In the genomic region with DNA sequence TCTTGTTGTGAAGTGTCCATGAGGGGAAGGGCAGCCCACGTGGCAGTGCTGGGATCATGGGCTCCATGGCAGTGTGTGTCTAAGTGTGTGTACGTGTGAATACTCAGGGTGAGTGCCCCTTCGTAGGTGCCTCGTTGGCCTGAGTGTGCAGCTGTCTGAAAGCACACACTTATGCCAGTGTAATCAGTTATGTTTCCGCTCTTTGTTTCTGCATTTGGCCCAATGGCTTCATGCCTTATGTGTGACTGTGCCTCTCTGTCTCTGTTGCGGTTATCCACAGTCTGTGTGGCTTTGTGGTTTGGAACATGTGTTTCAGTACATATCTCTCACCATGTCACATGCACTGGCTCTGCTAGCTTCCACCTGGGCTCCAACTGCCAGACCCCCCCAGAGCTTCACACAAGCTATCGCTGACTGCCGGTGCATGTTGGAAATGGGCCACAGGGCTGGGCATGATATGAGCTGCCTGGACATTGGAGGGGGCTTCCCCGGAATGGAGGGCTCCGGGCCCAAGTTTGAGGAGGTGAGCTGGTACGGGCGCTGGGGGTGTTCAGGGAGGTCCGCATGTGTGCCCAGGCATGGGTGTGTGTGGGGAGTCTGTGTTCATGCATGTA, we compare ENCODE assay signal across 8 cellular contexts.
DNase-seq lines count a peak whose midpoint lies in the region; ATAC-seq and TF ChIP-seq lines count a peak whose summit lies in the region.

No MANE protein-coding gene starts in this region.

- peaks cover 11% of the 10 kb centered on the region for H3K27me3 Mint-ChIP-seq in activated CD4-positive, alpha-beta T cell treated with anti-CD3 and anti-CD28 coated beads, Interleukin-2, amount 10 ng/mL, durations not matched to agents 24 days and 14 days
- H3K27me3 Mint-ChIP-seq in activated CD4-positive, alpha-beta memory T cell treated with anti-CD3 and anti-CD28 coated beads for 36 hours = peaks cover 8% of the 10 kb centered on the region
- peaks cover 18% of the 10 kb centered on the region for H3K27me3 Mint-ChIP-seq in nephron progenitor cell (ENCODE audit: low read depth, poor library complexity)

- TF ChIP-seq CTCF in nephron progenitor cell (IDR thresholded peaks at IDR 0.05) = no peak

- no peak overlapping the region for H3K27ac Mint-ChIP-seq in activated CD4-positive, alpha-beta T cell treated with anti-CD3 and anti-CD28 coated beads, Interleukin-2, amount 10 ng/mL, durations not matched to agents 24 days and 14 days
- no peak overlapping the region for H3K27ac Mint-ChIP-seq in activated CD4-positive, alpha-beta memory T cell treated with anti-CD3 and anti-CD28 coated beads for 36 hours
- H3K27ac Mint-ChIP-seq in nephron progenitor cell = no peak overlapping the region

- POLR2A ChIA-PET in activated CD4-positive, alpha-beta memory T cell treated with anti-CD3 and anti-CD28 coated beads for 36 hours (lab: Charles Lee) = interaction anchor here (0.6 kb wide), 1 partner anchor 54 kb away, joined by 3 read pairs; no protein-coding TSS in a partner anchor

- H3K4me1 Mint-ChIP-seq in activated CD4-positive, alpha-beta T cell treated with anti-CD3 and anti-CD28 coated beads, Interleukin-2, amount 10 ng/mL, durations not matched to agents 24 days and 14 days = peaks cover 35% of the 10 kb centered on the region
- H3K4me1 Mint-ChIP-seq in activated CD4-positive, alpha-beta memory T cell treated with anti-CD3 and anti-CD28 coated beads for 36 hours (ENCODE audit: low read depth) = peaks cover 12% of the 10 kb centered on the region
- H3K4me1 Mint-ChIP-seq in nephron progenitor cell = peaks cover 20% of the 10 kb centered on the region

- peak overlapping the region; percentile 13 for H3K4me3 Mint-ChIP-seq in activated CD4-positive, alpha-beta T cell treated with anti-CD3 and anti-CD28 coated beads, Interleukin-2, amount 10 ng/mL, durations not matched to agents 24 days and 14 days
- no peak overlapping the region for H3K4me3 Mint-ChIP-seq in activated CD4-positive, alpha-beta memory T cell treated with anti-CD3 and anti-CD28 coated beads for 36 hours
- H3K4me3 Mint-ChIP-seq in nephron progenitor cell = no peak overlapping the region

- intact Hi-C loops in activated CD4-positive, alpha-beta T cell treated with anti-CD3 and anti-CD28 coated beads, Interleukin-2, amount 10 ng/mL, durations not matched to agents 24 days and 14 days (cut with micrococcal nuclease) = no loop called here
- intact Hi-C loops in activated CD4-positive, alpha-beta memory T cell treated with anti-CD3 and anti-CD28 coated beads for 36 hours (cut with micrococcal nuclease) = no loop called here

- DNase-seq in activated CD4-positive, alpha-beta T cell treated with anti-CD3 and anti-CD28 coated beads, Interleukin-2, amount 10 ng/mL, durations not matched to agents 24 days and 14 days = peak; percentile 83
- DNase-seq in activated CD4-positive, alpha-beta T cell treated with anti-CD3 and anti-CD28 coated beads for 4 hours = no peak
- DNase-seq in activated CD4-positive, alpha-beta memory T cell treated with anti-CD3 and anti-CD28 coated beads for 36 hours = peak; percentile 44
- peak; percentile 44 for DNase-seq in stimulated activated CD8-positive, alpha-beta memory T cell treated with anti-CD3 and anti-CD28 coated beads, Interleukin-4, amount 100 ng/mL, for 48 hours
- no peak for DNase-seq in Kasumi-1 (lab: John Stamatoyannopoulos, UW)
- DNase-seq in nephron progenitor cell = no peak

- no peaks in the 10 kb centered on the region for H3K36me3 Mint-ChIP-seq in activated CD4-positive, alpha-beta T cell treated with anti-CD3 and anti-CD28 coated beads, Interleukin-2, amount 10 ng/mL, durations not matched to agents 24 days and 14 days (ENCODE audit: low read depth)
- H3K36me3 Mint-ChIP-seq in activated CD4-positive, alpha-beta memory T cell treated with anti-CD3 and anti-CD28 coated beads for 36 hours = no peaks in the 10 kb centered on the region
- H3K36me3 Mint-ChIP-seq in nephron progenitor cell (ENCODE audit: low read depth) = no peaks in the 10 kb centered on the region

- CTCF ChIA-PET in activated CD4-positive, alpha-beta memory T cell treated with anti-CD3 and anti-CD28 coated beads for 36 hours (lab: Charles Lee) = no interaction called here

- no peaks in the 10 kb centered on the region for H3K9me3 Mint-ChIP-seq in activated CD4-positive, alpha-beta T cell treated with anti-CD3 and anti-CD28 coated beads, Interleukin-2, amount 10 ng/mL, durations not matched to agents 24 days and 14 days
- no peaks in the 10 kb centered on the region for H3K9me3 Mint-ChIP-seq in activated CD4-positive, alpha-beta memory T cell treated with anti-CD3 and anti-CD28 coated beads for 36 hours
- no peaks in the 10 kb centered on the region for H3K9me3 Mint-ChIP-seq in nephron progenitor cell

- ATAC-seq in HG02943 (IDR thresholded peaks at IDR 0.05; ENCODE audit: low read depth, unreplicated experiment) = peak; percentile 49
- no peak for ATAC-seq in GM21723 (IDR thresholded peaks at IDR 0.05; ENCODE audit: unreplicated experiment)

Comparison
In these comparisons a context has a peak if more than half of its experiments do, and no peak if none do; other contexts are left out.
1. DNase-seq: peak in activated CD4-positive, alpha-beta T cell treated with anti-CD3 and anti-CD28 coated beads, Interleukin-2, amount 10 ng/mL, durations not matched to agents 24 days and 14 days (single experiment), activated CD4-positive, alpha-beta memory T cell treated with anti-CD3 and anti-CD28 coated beads for 36 hours (single experiment) and stimulated activated CD8-positive, alpha-beta memory T cell treated with anti-CD3 and anti-CD28 coated beads, Interleukin-4, amount 100 ng/mL, for 48 hours (single experiment); none in activated CD4-positive, alpha-beta T cell treated with anti-CD3 and anti-CD28 coated beads for 4 hours (0 of 2), Kasumi-1 (0 of 2) and nephron progenitor cell (single experiment).